1 cellular context compared by ENCODE assay signal in the genomic region with DNA sequence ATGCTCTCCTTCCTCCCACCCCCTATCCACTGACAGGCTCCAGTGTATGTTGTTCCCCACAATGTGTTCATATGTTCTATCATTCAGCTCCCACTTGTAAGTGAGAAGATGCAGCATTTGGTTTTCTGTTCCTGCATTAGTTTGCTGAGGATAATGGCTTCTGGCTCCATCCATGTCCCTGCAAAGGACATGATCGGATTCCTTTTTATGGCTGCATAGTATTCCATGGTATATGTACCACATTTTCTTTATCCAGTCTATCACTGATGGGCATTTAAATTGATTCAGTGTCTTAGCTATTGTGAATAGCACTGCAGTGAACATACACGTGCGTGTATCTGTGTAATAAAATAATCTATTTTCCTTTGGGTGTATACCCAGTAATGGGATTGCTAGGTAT. TPM values are rescaled to one million over a fixed set of nuclear protein-coding genes. Genes with fewer than 3 reads are reported as not detected.
"Had no signal": no experiment of that assay in that cellular context is flagged by ENCODE, and none has a peak within 500 bp of the region (broad histone marks: within the 10 kb centered on the region; RNA-seq: fewer than 3 reads in every experiment).

No MANE protein-coding gene starts in this region.

RNA-seq across cellular contexts. Expression of a gene that starts 50.1 kb away (rescaled TPM):
- total RNA-seq: T-helper 17 cell had no signal
